Comparison of ENCODE assay signal across 23 cellular contexts in genomic region chr7:140400381-140400780, GRCh38. TPM values are rescaled to one million over a fixed set of nuclear protein-coding genes. Genes with fewer than 3 reads are reported as not detected.
A peak's percentile ranks its signal among the peaks of the same experiment; 100 is the strongest.
DNase-seq lines count a peak whose midpoint lies in the region; ATAC-seq, FAIRE-seq and TF ChIP-seq lines count a peak whose summit lies in the region.
"Had no signal": no experiment of that assay in that cellular context is flagged by ENCODE, and none has a peak within 500 bp of the region (broad histone marks: within the 10 kb centered on the region; RNA-seq: fewer than 3 reads in every experiment).

No MANE protein-coding gene starts in this region.

- no peaks in the 10 kb centered on the region for H4K20me1 ChIP-seq in K562 (replicated peaks; ENCODE audit: control insufficient read depth, insufficient read depth, low read length)

- TF ChIP-seq EP300 in K562 (IDR thresholded peaks at IDR 0.05; ENCODE audit: low read length), result no peak

- no peak for DNase-seq in activated CD4-positive, alpha-beta T cell treated with anti-CD3 and anti-CD28 coated beads, Interleukin-2, amount 10 ng/mL, durations not matched to agents 24 days and 14 days
- no peak for DNase-seq in activated CD4-positive, alpha-beta T cell treated with anti-CD3 and anti-CD28 coated beads for 4 hours
- no peak for DNase-seq in K562 (ENCODE audit: extremely low read depth in 1 of 4, low spot score in 3 of 4)
- DNase-seq in lung microvascular endothelial cell (ENCODE audit: low read depth in 2 of 2), result peak; percentile 38 to 77
- DNase-seq in HuH-7.5 (ENCODE audit: low spot score), result no peak
- no peak for DNase-seq in NCI-H2227 treated with DMSO at 0.1 percent for 48 hours (lab: John Stamatoyannopoulos, UW)
- DNase-seq: Caco-2; CD4-positive, CD25-positive, alpha-beta regulatory T cell; CD8-positive, alpha-beta T cell; DMS153; DND-41; GOT3; HFFc6 had no signal

- H3K36me3 ChIP-seq in K562 (ENCODE audit: control insufficient read depth, insufficient read depth, low read length), result no peaks in the 10 kb centered on the region
- H3K36me3 ChIP-seq: BLaER1, HAP-1 had no signal

- BruUV-seq in K562 (replicated peaks; lab: Mats Ljungman, UMichigan), result no TSS peak

- H3K4me2 ChIP-seq in K562 (ENCODE audit: insufficient read depth, low read length), result no peak overlapping the region
- H3K4me2 ChIP-seq: BLaER1 had no signal

- no peaks in the 10 kb centered on the region for H3K27me3 ChIP-seq in K562 (ENCODE audit: control insufficient read depth in 2 of 2, insufficient read depth in 2 of 2, low read length in 2 of 2)
- H3K27me3 ChIP-seq: BLaER1 had no signal

- H3K4me1 ChIP-seq in K562 (replicated peaks in 1 of 2; ENCODE audit: control insufficient read depth in 2 of 2, insufficient read depth in 2 of 2, low read length in 2 of 2), result peaks cover 21 to 32% of the 10 kb centered on the region in 2 experiments

- no peaks in the 10 kb centered on the region for H3K9me3 Mint-ChIP-seq in activated CD4-positive, alpha-beta T cell treated with anti-CD3 and anti-CD28 coated beads, Interleukin-2, amount 10 ng/mL, durations not matched to agents 24 days and 14 days
- H3K9me3 Mint-ChIP-seq: CD4-positive, CD25-positive, alpha-beta regulatory T cell; CD8-positive, alpha-beta T cell; HFFc6 had no signal

- peaks cover 46% of the 10 kb centered on the region for H3K4me1 Mint-ChIP-seq in activated CD4-positive, alpha-beta T cell treated with anti-CD3 and anti-CD28 coated beads, Interleukin-2, amount 10 ng/mL, durations not matched to agents 24 days and 14 days

- CTCF ChIA-PET in K562 (lab: Yijun Ruan, JAX; ENCODE audit: low intra/inter-chr PET ratio), result no interaction called here

- H3K4me3 Mint-ChIP-seq in activated CD4-positive, alpha-beta T cell treated with anti-CD3 and anti-CD28 coated beads, Interleukin-2, amount 10 ng/mL, durations not matched to agents 24 days and 14 days, result no peak overlapping the region
- H3K4me3 Mint-ChIP-seq: B cell, HFFc6 had no signal

- in situ Hi-C loops in K562 (cut with MboI), result no loop called here

- TF ChIP-seq CTCF in K562 (IDR thresholded peaks at IDR 0.05 in 2 of 3, conservative IDR thresholded peaks at IDR 0.05 in 1 of 3; ENCODE audit: insufficient read depth in 2 of 3, low read depth in 1 of 3, low read length in 3 of 3), result no peak

- FAIRE-seq in K562 (lab: Jason Lieb, UNC), result no peak
- FAIRE-seq: A204.1, G401.6, GM12892, H54 had no signal

- no peak overlapping the region for H3K9ac ChIP-seq in K562 (ENCODE audit: insufficient read depth in 1 of 2, low read depth in 2 of 2, low read length in 2 of 2)
- H3K9ac ChIP-seq: BLaER1 had no signal

- H3K4me3 ChIP-seq in K562, result no peak overlapping the region
- H3K4me3 ChIP-seq: BLaER1, HAP-1 had no signal

- intact Hi-C loops in activated CD4-positive, alpha-beta T cell treated with anti-CD3 and anti-CD28 coated beads, Interleukin-2, amount 10 ng/mL, durations not matched to agents 24 days and 14 days (cut with micrococcal nuclease), result loop anchor here (5.0 kb wide), 2 partner anchors 148 to 338 kb away; partner anchors contain the start of gene PARP12
- intact Hi-C loops in K562 (cut with micrococcal nuclease), result loop anchor here (5.0 kb wide), 1 partner anchor 42 kb away; no protein-coding TSS in a partner anchor

- no peak overlapping the region for H3K27ac ChIP-seq in K562 (ENCODE audit: extremely low read depth, low read depth, low read length)
- H3K27ac ChIP-seq: 22Rv1, BLaER1, C4-2B had no signal

- peaks cover 29% of the 10 kb centered on the region for H3K79me2 ChIP-seq in K562 (ENCODE audit: control insufficient read depth, insufficient read depth, low read length)

- 0 out of 2 replicates have a peak overlapping the region, but pooled peaks have one; percentile 14 for H2AFZ ChIP-seq in K562 (ENCODE audit: low read depth, low read length)

- POLR2A ChIA-PET in K562 (lab: Yijun Ruan, JAX), result no interaction called here

- TF ChIP-seq RAD21 in K562 (CRISPR knock-in tag; conservative IDR thresholded peaks at IDR 0.05 in 1 of 2, IDR thresholded peaks at IDR 0.05 in 1 of 2), result no peak

- peaks cover 33% of the 10 kb centered on the region for H3K36me3 Mint-ChIP-seq in activated CD4-positive, alpha-beta T cell treated with anti-CD3 and anti-CD28 coated beads, Interleukin-2, amount 10 ng/mL, durations not matched to agents 24 days and 14 days (ENCODE audit: low read depth)
- H3K36me3 Mint-ChIP-seq: CD4-positive, CD25-positive, alpha-beta regulatory T cell had no signal

- no peaks in the 10 kb centered on the region for H3K27me3 Mint-ChIP-seq in activated CD4-positive, alpha-beta T cell treated with anti-CD3 and anti-CD28 coated beads, Interleukin-2, amount 10 ng/mL, durations not matched to agents 24 days and 14 days
- H3K27me3 Mint-ChIP-seq: CD4-positive, CD25-positive, alpha-beta regulatory T cell had no signal

- no peaks in the 10 kb centered on the region for H3K9me1 ChIP-seq in K562 (ENCODE audit: control insufficient read depth, insufficient read depth, low read length)

- ATAC-seq in K562, result no peak
- ATAC-seq: CD8-positive, alpha-beta T cell had no signal

- 33% methylated on average over 3 of the region's 3 CpGs for WGBS in K562 (ENCODE audit: insufficient coverage, low coverage, missing lambda C conversion rate)

- no peak for TF ChIP-seq POLR2A in K562 (conservative IDR thresholded peaks at IDR 0.05)

- H3K27ac Mint-ChIP-seq in activated CD4-positive, alpha-beta T cell treated with anti-CD3 and anti-CD28 coated beads, Interleukin-2, amount 10 ng/mL, durations not matched to agents 24 days and 14 days, result peak overlapping the region; percentile 58
- H3K27ac Mint-ChIP-seq: B cell; CD8-positive, alpha-beta T cell; HFFc6 had no signal

- no peaks in the 10 kb centered on the region for H3K9me3 ChIP-seq in K562 (replicated peaks; ENCODE audit: control insufficient read depth, insufficient read depth, low read depth, low read length)
- H3K9me3 ChIP-seq: BLaER1, Caco-2, HAP-1 had no signal

TF ChIP-seq in K562, 482 proteins besides CTCF, POLR2A, EP300 and RAD21 (continues in another document):
- TF ChIP-seq EGR1 (conservative IDR thresholded peaks at IDR 0.05), result no peak
- no peak for TF ChIP-seq MCM3 (IDR thresholded peaks at IDR 0.05)
- TF ChIP-seq CREBBP (IDR thresholded peaks at IDR 0.05; ENCODE audit: low read depth, low read length), result peak; percentile 20
- TF ChIP-seq NCOA4 (IDR thresholded peaks at IDR 0.05; ENCODE audit: partially characterized antibody), result no peak
- no peak for TF ChIP-seq ZNF316 (IDR thresholded peaks at IDR 0.05)
- 0 out of 2 replicates have a peak, but pooled peaks have one; percentile 27 for TF ChIP-seq CEBPB (tag; IDR thresholded peaks at IDR 0.05)
- no peak for TF ChIP-seq HDAC8 (tag; IDR thresholded peaks at IDR 0.05)

RNA-seq across cellular contexts. Expression of gene SLC37A3, which starts 2.1 kb away (rescaled TPM):
- total RNA-seq in activated CD4-positive, alpha-beta T cell treated with anti-CD3 and anti-CD28 coated beads, Interleukin-2, amount 10 ng/mL, durations not matched to agents 24 days and 14 days, result 162 and 167 TPM in 2 replicates
- total RNA-seq in K562 (2011; cell fraction: chromatin; rRNA removed; ENCODE audit: low replicate concordance), result 240 and 339 TPM in 2 replicates
- total RNA-seq in K562 (2011; cell fraction: nucleolus; rRNA removed), result 136 TPM in 2 replicates
- total RNA-seq in K562 (2011; cell fraction: nucleoplasm; rRNA removed), result 241 and 294 TPM in 2 replicates
- total RNA-seq in K562 (2014; rRNA removed) (16.4 and 18.5 TPM in 2 replicates), K562 (2014; rRNA removed; fragmentation: Illumina TruSeq; extraction: Trizol) (26.3 and 28.1 TPM in 2 replicates), K562 (2015; rRNA removed; fragmentation: Illumina TruSeq; extraction: Trizol) (26.1 and 26.8 TPM in 2 replicates), K562 (2021) (26.8 and 28.8 TPM in 2 replicates), lung microvascular endothelial cell (43.6 and 62.9 TPM in 2 replicates)
- polyA plus RNA-seq in K562 (2011; rRNA removed) (59.1 and 72.5 TPM in 2 replicates), K562 (2014; fragmentation: Illumina TruSeq; extraction: Trizol) (28.6 and 31.2 TPM in 2 replicates), K562 (2014; fragmentation: Nextera tagmentation; extraction: Ambion mirVana) (10 to 100 TPM; 11.7 to 14.7 TPM), K562 (2014; rRNA removed) (26.0 and 28.8 TPM in 2 replicates)
- 29.7 and 73.8 TPM in 2 replicates for polyA plus RNA-seq in K562 (2011; cell fraction: cytosol; rRNA removed)
- 141 and 221 TPM in 2 replicates for polyA plus RNA-seq in K562 (2011; cell fraction: nucleus; rRNA removed)
- polyA plus RNA-seq in K562 (2012), result 15.6 and 24.5 TPM in 2 replicates
- 123 and 151 TPM in 2 replicates for polyA minus RNA-seq in K562 (2011; rRNA and poly(A)+ RNA removed)
- 22.1 and 24.2 TPM in 2 replicates for polyA minus RNA-seq in K562 (2011; cell fraction: cytosol; rRNA and poly(A)+ RNA removed)
- polyA minus RNA-seq in K562 (2011; cell fraction: nucleus; rRNA and poly(A)+ RNA removed), result 72.0 and 137 TPM in 2 replicates

RNA-seq across cellular contexts. Expression of gene RAB19, which starts 3.5 kb away (rescaled TPM):
- total RNA-seq in activated CD4-positive, alpha-beta T cell treated with anti-CD3 and anti-CD28 coated beads, Interleukin-2, amount 10 ng/mL, durations not matched to agents 24 days and 14 days, result 23.0 and 24.4 TPM in 2 replicates
- total RNA-seq in K562 (2011; cell fraction: chromatin; rRNA removed; ENCODE audit: low replicate concordance), result not detected in 2 replicates
- total RNA-seq in K562 (2011; cell fraction: nucleolus; rRNA removed), result not detected in 2 replicates
- not detected in 2 replicates for total RNA-seq in K562 (2011; cell fraction: nucleoplasm; rRNA removed)
- total RNA-seq in K562 (2014; rRNA removed) (not detected in 2 replicates), K562 (2014; rRNA removed; fragmentation: Illumina TruSeq; extraction: Trizol) (not detected in 2 replicates), K562 (2015; rRNA removed; fragmentation: Illumina TruSeq; extraction: Trizol) (not detected in 2 replicates), K562 (2021) (0.31 TPM in 1 of 2 replicates, not detected in the other), lung microvascular endothelial cell (0.22 TPM in 1 of 2 replicates, not detected in the other)
- polyA plus RNA-seq in K562 (2011; rRNA removed) (0.14 TPM in 1 of 2 replicates, not detected in the other), K562 (2014; fragmentation: Illumina TruSeq; extraction: Trizol) (not detected in 2 replicates), K562 (2014; fragmentation: Nextera tagmentation; extraction: Ambion mirVana) (not detected), K562 (2014; rRNA removed) (not detected in 2 replicates)
- not detected in 2 replicates for polyA plus RNA-seq in K562 (2011; cell fraction: cytosol; rRNA removed)
- polyA plus RNA-seq in K562 (2011; cell fraction: nucleus; rRNA removed), result not detected in 2 replicates
- polyA plus RNA-seq in K562 (2012), result not detected in 2 replicates
- polyA minus RNA-seq in K562 (2011; rRNA and poly(A)+ RNA removed), result not detected in 2 replicates
- not detected in 2 replicates for polyA minus RNA-seq in K562 (2011; cell fraction: cytosol; rRNA and poly(A)+ RNA removed)
- not detected in 2 replicates for polyA minus RNA-seq in K562 (2011; cell fraction: nucleus; rRNA and poly(A)+ RNA removed)
- total RNA-seq: HFFc6 had no signal
- polyA plus RNA-seq: AG04450 had no signal

Comparison
In these comparisons a context has a peak if more than half of its experiments do, and no peak if none do; other contexts are left out.
1. DNase-seq: peak in lung microvascular endothelial cell (2 of 2); none in activated CD4-positive, alpha-beta T cell treated with anti-CD3 and anti-CD28 coated beads, Interleukin-2, amount 10 ng/mL, durations not matched to agents 24 days and 14 days (single experiment), activated CD4-positive, alpha-beta T cell treated with anti-CD3 and anti-CD28 coated beads for 4 hours (0 of 2), K562 (0 of 4), HuH-7.5 (single experiment) and NCI-H2227 treated with DMSO at 0.1 percent for 48 hours (single experiment).
2. RNA of gene RAB19, which starts 3.5 kb away (total RNA-seq): 23.0 to 24.4 TPM in activated CD4-positive, alpha-beta T cell treated with anti-CD3 and anti-CD28 coated beads, Interleukin-2, amount 10 ng/mL, durations not matched to agents 24 days and 14 days; 0.31 TPM in K562 and 0.22 TPM in lung microvascular endothelial cell; every median in the first group is over 10 times any median in the second.